ENCODE assay signal across 24 cellular contexts in genomic region chr4:85598936-85599335, GRCh38.
"Had no signal": no experiment of that assay in that cellular context is flagged by ENCODE, and none has a peak within 500 bp of the region (broad histone marks: within the 10 kb centered on the region; RNA-seq: fewer than 3 reads in every experiment).

No MANE protein-coding gene starts in this region.

- H3K9me3 ChIP-seq: neutrophil, right lobe of liver, suprapubic skin, transverse colon, uterus had no signal

- H3K4me1 ChIP-seq: parathyroid adenoma, right lobe of liver, transverse colon, uterus had no signal

- H3K27ac ChIP-seq: brain microvascular endothelial cell, epithelial cell of prostate, hepatocyte, neutrophil, parathyroid adenoma, right lobe of liver, suprapubic skin, transverse colon, uterus, VCaP had no signal

- ATAC-seq: activated T-cell treated with anti-CD3 and anti-CD28 coated beads, Interleukin-2, amount 50 U/mL, for 72 hours; natural killer cell; right lobe of liver had no signal

- H3K4me3 ChIP-seq: hepatocyte, right lobe of liver, suprapubic skin, transverse colon, uterus had no signal

- H3K27me3 ChIP-seq: brain microvascular endothelial cell, hepatocyte, neutrophil, right lobe of liver, suprapubic skin, transverse colon, uterus had no signal

- DNase-seq: activated CD4-positive, alpha-beta T cell treated with anti-CD3 and anti-CD28 coated beads for 1 hour; activated CD4-positive, alpha-beta T cell treated with anti-CD3 and anti-CD28 coated beads, Interleukin-2, amount 50 U/mL, for 4 hours; activated effector memory CD4-positive, alpha-beta T cell treated with anti-CD3 and anti-CD28 coated beads, Interleukin-2, amount 50 U/mL, for 16 hours; activated naive CD4-positive, alpha-beta T cell treated with anti-CD3 and anti-CD28 coated beads, Interleukin-2, amount 50 U/mL, for 16 hours; activated T-cell treated with anti-CD3 and anti-CD28 coated beads, Interleukin-2, amount 50 U/mL, for 72 hours; aorta; brain microvascular endothelial cell; central memory CD4-positive, alpha-beta T cell; endodermal cell; foreskin fibroblast; mesendoderm; natural killer cell; right lobe of liver; small intestine; stimulated activated CD4-positive, alpha-beta T cell treated with anti-CD3 and anti-CD28 coated beads, Interleukin-15, amount 100 ng/mL, for 24 hours; stimulated activated CD4-positive, alpha-beta T cell treated with anti-CD3 and anti-CD28 coated beads, Interleukin-2, amount 100 ng/mL, for 48 hours; transverse colon; uterus had no signal

- H3K36me3 ChIP-seq: brain microvascular endothelial cell, neutrophil, right lobe of liver, suprapubic skin, transverse colon, uterus had no signal
